ENCODE assay signal across 32 cellular contexts in genomic region chr1:171786534-171786933, GRCh38. TPM values are rescaled to one million over a fixed set of nuclear protein-coding genes. Genes with fewer than 3 reads are reported as not detected.
"Had no signal": no experiment of that assay in that cellular context is flagged by ENCODE, and none has a peak within 500 bp of the region (broad histone marks: within the 10 kb centered on the region; RNA-seq: fewer than 3 reads in every experiment).

No MANE protein-coding gene starts in this region.

- H3K9me3 ChIP-seq: adrenal gland, ascending aorta, gastroesophageal sphincter, left ventricle myocardium inferior, neutrophil, ovary, right lobe of liver, upper lobe of left lung, vagina had no signal

- H3K27ac Mint-ChIP-seq: activated CD4-positive, alpha-beta T cell treated with anti-CD3 and anti-CD28 coated beads, Interleukin-2, amount 10 ng/mL, durations not matched to agents 7 days and 5 days; brain; nephron progenitor cell; progenitor cell of endocrine pancreas had no signal

- H3K36me3 ChIP-seq: ovary had no signal

- DNase-seq: activated CD4-positive, alpha-beta T cell treated with anti-CD3 and anti-CD28 coated beads, Interleukin-2, amount 10 ng/mL, durations not matched to agents 7 days and 5 days; activated CD8-positive, alpha-beta memory T cell treated with anti-CD3 and anti-CD28 coated beads for 24 hours; activated CD8-positive, alpha-beta memory T cell treated with anti-CD3 and anti-CD28 coated beads, Interleukin-2, amount 50 U/mL, for 4 hours; activated gamma-delta T cell; activated naive CD4-positive, alpha-beta T cell treated with anti-CD3 and anti-CD28 coated beads, Interleukin-2, amount 50 U/mL, for 16 hours; dorsolateral prefrontal cortex; effector memory CD4-positive, alpha-beta T cell; islet precursor cell; left ventricle myocardium inferior; mesendoderm; nephron progenitor cell; ovary; right lobe of liver; stimulated activated CD4-positive, alpha-beta T cell treated with anti-CD3 and anti-CD28 coated beads, Interleukin-12 subunit alpha, Interleukin-12 subunit beta, amount 100 ng/mL, for 4 hours; stimulated activated CD4-positive, alpha-beta T cell treated with anti-CD3 and anti-CD28 coated beads, Interleukin-4, amount 100 ng/mL, for 1 hour; stimulated activated naive CD8-positive, alpha-beta T cell treated with anti-CD3 and anti-CD28 coated beads, Interleukin-15, amount 100 ng/mL, for 72 hours; T-helper 17 cell; T1000; upper lobe of left lung; WERI-Rb-1 had no signal

- H3K9me3 Mint-ChIP-seq: activated CD4-positive, alpha-beta T cell treated with anti-CD3 and anti-CD28 coated beads, Interleukin-2, amount 10 ng/mL, durations not matched to agents 7 days and 5 days; brain; nephron progenitor cell; stimulated activated naive CD8-positive, alpha-beta T cell treated with anti-CD3 and anti-CD28 coated beads, Interleukin-15, amount 100 ng/mL, for 72 hours had no signal

- H3K4me2 ChIP-seq: hepatocyte had no signal

- H2AFZ ChIP-seq: hepatocyte had no signal

- H3K4me3 Mint-ChIP-seq: activated CD4-positive, alpha-beta T cell treated with anti-CD3 and anti-CD28 coated beads, Interleukin-2, amount 10 ng/mL, durations not matched to agents 7 days and 5 days; brain; nephron progenitor cell; T-helper 17 cell had no signal

- H3K4me3 ChIP-seq: adrenal gland, ascending aorta, coronary artery, dorsolateral prefrontal cortex, gastroesophageal sphincter, hepatocyte, left ventricle myocardium inferior, lung, ovary, right lobe of liver, skin epidermis, upper lobe of left lung, vagina had no signal

- ATAC-seq: activated CD4-positive, CD25-positive, alpha-beta regulatory T cell treated with anti-CD3 and anti-CD28 coated beads, Interleukin-2, amount 50 U/mL, for 24 hours; gastroesophageal sphincter; right lobe of liver; T-helper 17 cell had no signal

- H3K27me3 ChIP-seq: adrenal gland, ascending aorta, dorsolateral prefrontal cortex, gastroesophageal sphincter, hepatocyte, neutrophil, ovary, right lobe of liver, upper lobe of left lung, vagina had no signal

- H3K27me3 Mint-ChIP-seq: activated CD4-positive, alpha-beta T cell treated with anti-CD3 and anti-CD28 coated beads, Interleukin-2, amount 10 ng/mL, durations not matched to agents 7 days and 5 days; progenitor cell of endocrine pancreas; stimulated activated naive CD8-positive, alpha-beta T cell treated with anti-CD3 and anti-CD28 coated beads, Interleukin-15, amount 100 ng/mL, for 72 hours; T-helper 17 cell had no signal

- H3K27ac ChIP-seq: adrenal gland, ascending aorta, coronary artery, dorsolateral prefrontal cortex, gastroesophageal sphincter, hepatocyte, left ventricle myocardium inferior, neutrophil, ovary, right lobe of liver, skin epidermis, upper lobe of left lung, vagina, WERI-Rb-1 had no signal

RNA-seq across cellular contexts. Expression of gene DNM3, which starts 54.8 kb away (rescaled TPM):
- polyA plus RNA-seq: hepatocyte had no signal
